Comparison of ENCODE assay signal across 1 cellular context in genomic region chr16:15996432-15997109, GRCh38.
TF ChIP-seq lines count a peak whose summit lies in the region.

No MANE protein-coding gene starts in this region.

TF ChIP-seq in HepG2, 621 proteins besides CTCF, POLR2A, EP300 and RAD21 (continued from another document and continues in another):
- TF ChIP-seq LBX2 (CRISPR knock-in tag; IDR thresholded peaks at IDR 0.05; ENCODE audit: borderline replicate concordance): no peak
- no peak for TF ChIP-seq MBD4 (IDR thresholded peaks at IDR 0.05; ENCODE audit: borderline replicate concordance, low read length)
- TF ChIP-seq NONO (IDR thresholded peaks at IDR 0.05): no peak
- TF ChIP-seq NONO (CRISPR knock-in tag; conservative IDR thresholded peaks at IDR 0.05): peak; percentile 38; the same call in 1 of the 2 replicates
- peak; percentile 91 for TF ChIP-seq FOXA3 (CRISPR knock-in tag; IDR thresholded peaks at IDR 0.05)
- peak; percentile 83; the same call in 1 of the 2 replicates for TF ChIP-seq HDAC1 (CRISPR knock-in tag; IDR thresholded peaks at IDR 0.05)
- TF ChIP-seq YEATS4 (CRISPR knock-in tag; IDR thresholded peaks at IDR 0.05; ENCODE audit: borderline replicate concordance): peak; percentile 42; the same call in 1 of the 2 replicates
- TF ChIP-seq NRL (CRISPR knock-in tag; IDR thresholded peaks at IDR 0.05; ENCODE audit: borderline replicate concordance): peak; percentile 71
- TF ChIP-seq SKI (IDR thresholded peaks at IDR 0.05; ENCODE audit: partially characterized antibody): peak; percentile 100
- TF ChIP-seq MIXL1 (CRISPR knock-in tag; IDR thresholded peaks at IDR 0.05): peak; percentile 82; the same call in 1 of the 2 replicates
- TF ChIP-seq MED8 (CRISPR knock-in tag; IDR thresholded peaks at IDR 0.05; ENCODE audit: insufficient replicate concordance): peak; percentile 41
- TF ChIP-seq RXRA (CRISPR knock-in tag; IDR thresholded peaks at IDR 0.05): peak; percentile 100
- TF ChIP-seq DDIT3 (CRISPR knock-in tag; IDR thresholded peaks at IDR 0.05): no peak
- peak; percentile 67; the same call in 1 of the 2 replicates for TF ChIP-seq DPF2 (CRISPR knock-in tag; IDR thresholded peaks at IDR 0.05; ENCODE audit: borderline replicate concordance, low read depth)
- TF ChIP-seq ZNF318 (CRISPR knock-in tag; IDR thresholded peaks at IDR 0.05): no peak
- TF ChIP-seq REST (IDR thresholded peaks at IDR 0.05; ENCODE audit: borderline replicate concordance in 1 of 2, low read depth in 1 of 2, low read length in 2 of 2): peak in 1 of 2 experiments; percentile 62; a peak in 1 of 4 replicates
- no peak for TF ChIP-seq ZNF720 (CRISPR knock-in tag; IDR thresholded peaks at IDR 0.05)
- no peak; the same call in 1 of the 2 replicates for TF ChIP-seq CBFB (CRISPR knock-in tag; IDR thresholded peaks at IDR 0.05)
- peak; percentile 65; the same call in 1 of the 2 replicates for TF ChIP-seq ZNF800 (CRISPR knock-in tag; IDR thresholded peaks at IDR 0.05)
- no peak for TF ChIP-seq POLR2AphosphoS2 (IDR thresholded peaks at IDR 0.05; ENCODE audit: low read depth, low read length)
- TF ChIP-seq TCF7 (IDR thresholded peaks at IDR 0.05; ENCODE audit: low read depth): peak; percentile 46; the same call in 1 of the 2 replicates
- TF ChIP-seq GMEB1 (CRISPR knock-in tag; IDR thresholded peaks at IDR 0.05; ENCODE audit: borderline replicate concordance): no peak
- no peak for TF ChIP-seq TBP (CRISPR knock-in tag; IDR thresholded peaks at IDR 0.05)
- no peak for TF ChIP-seq MTF2 (CRISPR knock-in tag; IDR thresholded peaks at IDR 0.05; ENCODE audit: borderline replicate concordance)
- peak; percentile 49; the same call in 1 of the 2 replicates for TF ChIP-seq ZNF264 (CRISPR knock-in tag; IDR thresholded peaks at IDR 0.05)
- TF ChIP-seq ZNF333 (CRISPR knock-in tag; IDR thresholded peaks at IDR 0.05; ENCODE audit: borderline replicate concordance): 0 out of 2 replicates have a peak, but pooled peaks have one; percentile 19
- TF ChIP-seq ZBTB42 (CRISPR knock-in tag; IDR thresholded peaks at IDR 0.05): no peak
- TF ChIP-seq ZFP37 (CRISPR knock-in tag; IDR thresholded peaks at IDR 0.05; ENCODE audit: borderline replicate concordance): no peak
- 0 out of 2 replicates have a peak, but pooled peaks have one; percentile 22 for TF ChIP-seq GTF3A (CRISPR knock-in tag; conservative IDR thresholded peaks at IDR 0.05)
- peak; percentile 78 for TF ChIP-seq ZNF792 (CRISPR knock-in tag; IDR thresholded peaks at IDR 0.05)
- peak; percentile 100 for TF ChIP-seq FOSL2 (CRISPR knock-in tag; IDR thresholded peaks at IDR 0.05)
- TF ChIP-seq PAX8 (CRISPR knock-in tag; IDR thresholded peaks at IDR 0.05; ENCODE audit: borderline replicate concordance): no peak
- no peak for TF ChIP-seq REXO4 (CRISPR knock-in tag; IDR thresholded peaks at IDR 0.05; ENCODE audit: borderline replicate concordance)
- peak; percentile 79 for TF ChIP-seq ONECUT2 (CRISPR knock-in tag; IDR thresholded peaks at IDR 0.05)
- peak; percentile 63; the same call in 1 of the 2 replicates for TF ChIP-seq ZNF614 (CRISPR knock-in tag; IDR thresholded peaks at IDR 0.05; ENCODE audit: borderline replicate concordance)
- TF ChIP-seq CREM (IDR thresholded peaks at IDR 0.05): peak; percentile 69; the same call in 1 of the 2 replicates
- no peak for TF ChIP-seq CREM (CRISPR knock-in tag; IDR thresholded peaks at IDR 0.05)
- TF ChIP-seq HOXD1 (CRISPR knock-in tag; IDR thresholded peaks at IDR 0.05): no peak; the same call in 1 of the 2 replicates
- TF ChIP-seq ZNF567 (CRISPR knock-in tag; IDR thresholded peaks at IDR 0.05; ENCODE audit: borderline replicate concordance): no peak
- no peak for TF ChIP-seq HOXA9 (CRISPR knock-in tag; IDR thresholded peaks at IDR 0.05; ENCODE audit: borderline replicate concordance)
- TF ChIP-seq ZNF687 (CRISPR knock-in tag; IDR thresholded peaks at IDR 0.05): peak; percentile 81
- no peak for TF ChIP-seq ZSCAN30 (CRISPR knock-in tag; IDR thresholded peaks at IDR 0.05)
- TF ChIP-seq ZNF788 (CRISPR knock-in tag; IDR thresholded peaks at IDR 0.05; ENCODE audit: borderline replicate concordance): no peak; the same call in 1 of the 2 replicates
